Comparison of ENCODE assay signal across 28 cellular contexts in the genomic region with DNA sequence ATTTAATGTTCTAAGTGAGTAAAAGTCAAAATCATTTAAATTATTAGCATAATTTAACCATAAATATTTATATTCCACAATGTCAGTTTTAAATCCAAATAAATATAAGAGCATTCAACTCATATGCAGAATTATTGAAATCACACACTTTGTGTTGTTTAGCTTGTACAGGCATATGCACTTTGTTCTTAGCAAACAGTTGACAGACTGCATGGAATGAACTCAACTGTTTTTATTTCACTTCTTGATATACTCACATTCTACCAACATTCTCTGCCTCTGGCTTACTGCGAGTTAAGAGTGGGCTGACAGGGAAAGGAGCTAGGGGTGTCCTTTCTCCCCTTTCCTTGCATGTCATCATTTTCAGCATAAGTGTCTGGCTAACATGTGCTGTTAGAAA. TPM values are rescaled to one million over a fixed set of nuclear protein-coding genes. Genes with fewer than 3 reads are reported as not detected.
"Had no signal": no experiment of that assay in that cellular context is flagged by ENCODE, and none has a peak within 500 bp of the region (broad histone marks: within the 10 kb centered on the region; RNA-seq: fewer than 3 reads in every experiment).

No MANE protein-coding gene starts in this region.

- H3K36me3 ChIP-seq: colonic mucosa, esophagus muscularis mucosa, esophagus squamous epithelium, gastrocnemius medialis, gastroesophageal sphincter, heart left ventricle had no signal

- H3K9me3 Mint-ChIP-seq: dendritic cell treated with granulocyte-macrophage colony-stimulating factor and Interleukin-4, amounts not matched to agents 40 ng/mL and 50 ng/mL, for 4 days; effector memory CD8-positive, alpha-beta T cell; endodermal cell had no signal

- H3K4me1 ChIP-seq: colonic mucosa, esophagus muscularis mucosa, esophagus squamous epithelium, foreskin keratinocyte, gastrocnemius medialis, gastroesophageal sphincter, heart left ventricle had no signal

- FAIRE-seq: colon, endometrium, endothelial cell of umbilical vein, frontal cortex had no signal

- H3K4me3 ChIP-seq: colonic mucosa, coronary artery, dorsolateral prefrontal cortex, esophagus muscularis mucosa, esophagus squamous epithelium, gastrocnemius medialis, gastroesophageal sphincter, heart left ventricle had no signal

- H3K27me3 Mint-ChIP-seq: effector memory CD8-positive, alpha-beta T cell had no signal

- H3K9me3 ChIP-seq: colonic mucosa, esophagus muscularis mucosa, esophagus squamous epithelium, gastrocnemius medialis, gastroesophageal sphincter, heart left ventricle had no signal

- H3K4me3 Mint-ChIP-seq: dendritic cell treated with granulocyte-macrophage colony-stimulating factor and Interleukin-4, amounts not matched to agents 40 ng/mL and 50 ng/mL, for 4 days; effector memory CD8-positive, alpha-beta T cell; endodermal cell had no signal

- H3K27ac ChIP-seq: colonic mucosa, coronary artery, dorsolateral prefrontal cortex, epithelial cell of prostate, esophagus muscularis mucosa, esophagus squamous epithelium, foreskin keratinocyte, gastrocnemius medialis, gastroesophageal sphincter, heart left ventricle had no signal

- H3K4me1 Mint-ChIP-seq: endodermal cell had no signal

- H3K27me3 ChIP-seq: colonic mucosa, foreskin keratinocyte, gastrocnemius medialis had no signal

- H3K27ac Mint-ChIP-seq: dendritic cell treated with granulocyte-macrophage colony-stimulating factor and Interleukin-4, amounts not matched to agents 40 ng/mL and 50 ng/mL, for 4 days; effector memory CD8-positive, alpha-beta T cell; endodermal cell had no signal

- ATAC-seq: effector memory CD8-positive, alpha-beta T cell; esophagus mucosa; foreskin keratinocyte; gastrocnemius medialis; gastroesophageal sphincter; heart left ventricle had no signal

- DNase-seq: colonic mucosa; cortex of kidney; dermis blood vessel endothelial cell; dorsolateral prefrontal cortex; effector CD4-positive, alpha-beta T cell; effector CD8-positive, alpha-beta T cell; effector memory CD4-positive, alpha-beta T cell; effector memory CD8-positive, alpha-beta T cell; endodermal cell; erythroblast; esophagus squamous epithelium; foreskin fibroblast; foreskin keratinocyte; foreskin melanocyte; gastrocnemius medialis; glutamatergic neuron; head of caudate nucleus; heart left ventricle had no signal

RNA-seq across cellular contexts. Expression of a gene that starts 7.6 kb away (rescaled TPM):
- total RNA-seq: foreskin keratinocyte had no signal
- polyA plus RNA-seq: foreskin keratinocyte had no signal
